ENCODE assay signal across 10 cellular contexts in genomic region chr11:9662273-9662672, GRCh38. TPM values are rescaled to one million over a fixed set of nuclear protein-coding genes. Genes with fewer than 3 reads are reported as not detected.
DNase-seq lines count a peak whose midpoint lies in the region; ATAC-seq and TF ChIP-seq lines count a peak whose summit lies in the region.
"Had no signal": no experiment of that assay in that cellular context is flagged by ENCODE, and none has a peak within 500 bp of the region (broad histone marks: within the 10 kb centered on the region; RNA-seq: fewer than 3 reads in every experiment).

No MANE protein-coding gene starts in this region.

- intact Hi-C loops in dendritic cell treated with granulocyte-macrophage colony-stimulating factor and Interleukin-4, amounts not matched to agents 40 ng/mL and 50 ng/mL, for 4 days (cut with micrococcal nuclease): loop anchor here (5.0 to 10.0 kb wide), 2 partner anchors 53 to 85 kb away; no protein-coding TSS in a partner anchor
- intact Hi-C loops in mucosa of descending colon (cut with DNase I, micrococcal nuclease): no loop called here

- ATAC-seq in GM21423 (IDR thresholded peaks at IDR 0.05; ENCODE audit: unreplicated experiment): no peak
- ATAC-seq in mucosa of descending colon: no peak

- H3K4me3 Mint-ChIP-seq in dendritic cell treated with granulocyte-macrophage colony-stimulating factor and Interleukin-4, amounts not matched to agents 40 ng/mL and 50 ng/mL, for 4 days: peak overlapping the region; percentile 45

- no peaks in the 10 kb centered on the region for H3K27me3 ChIP-seq in GM06990 (replicated peaks; ENCODE audit: control insufficient read depth, insufficient read depth, low read length)
- H3K27me3 ChIP-seq: vagina had no signal

- H3K36me3 ChIP-seq in GM06990 (ENCODE audit: control insufficient read depth, insufficient read depth, low read length) (no peaks in the 10 kb centered on the region), mucosa of descending colon (ENCODE audit: low read depth) (no peaks in the 10 kb centered on the region)

- no peak for TF ChIP-seq CTCF in GM06990 (IDR thresholded peaks at IDR 0.05; ENCODE audit: insufficient read depth, low read length, poor library complexity, severe bottlenecking)
- no peak for TF ChIP-seq CTCF in mucosa of descending colon (IDR thresholded peaks at IDR 0.05)

- peaks cover 9% of the 10 kb centered on the region for H3K4me1 ChIP-seq in mucosa of descending colon (ENCODE audit: low read depth)

- H3K4me1 Mint-ChIP-seq in dendritic cell treated with granulocyte-macrophage colony-stimulating factor and Interleukin-4, amounts not matched to agents 40 ng/mL and 50 ng/mL, for 4 days (ENCODE audit: low read depth): peaks cover 56% of the 10 kb centered on the region

- peaks cover 30% of the 10 kb centered on the region for H3K36me3 Mint-ChIP-seq in dendritic cell treated with granulocyte-macrophage colony-stimulating factor and Interleukin-4, amounts not matched to agents 40 ng/mL and 50 ng/mL, for 4 days (ENCODE audit: low read depth)

- H3K27me3 Mint-ChIP-seq in dendritic cell treated with granulocyte-macrophage colony-stimulating factor and Interleukin-4, amounts not matched to agents 40 ng/mL and 50 ng/mL, for 4 days: no peaks in the 10 kb centered on the region

- peaks cover 10% of the 10 kb centered on the region for H3K9me3 Mint-ChIP-seq in dendritic cell treated with granulocyte-macrophage colony-stimulating factor and Interleukin-4, amounts not matched to agents 40 ng/mL and 50 ng/mL, for 4 days

- H3K4me3 ChIP-seq in GM06990 (replicated peaks; ENCODE audit: low read depth, low read length) (peak overlapping the region; percentile 42), mucosa of descending colon (no peak overlapping the region)

- peaks cover 9% of the 10 kb centered on the region for H3K9me3 ChIP-seq in mucosa of descending colon
- H3K9me3 ChIP-seq: vagina had no signal

- DNase-seq in GM06990 (ENCODE audit: extremely low read depth, insufficient read length) (no peak), NOMO-1 treated with dmso at 0.1 percent for 144 hours (lab: John Stamatoyannopoulos, UW; ENCODE audit: unreplicated experiment) (peak; percentile 94), pons (ENCODE audit: low spot score) (peak; percentile 82), mucosa of descending colon (no peak), HUDEP-2 (lab: John Stamatoyannopoulos, UW; ENCODE audit: unreplicated experiment in 76 of 76) (no peak), foreskin melanocyte (no peak)
- DNase-seq: stimulated activated CD4-positive, alpha-beta T cell treated with anti-CD3 and anti-CD28 coated beads, Interleukin-12 subunit alpha, Interleukin-12 subunit beta, amount 100 ng/mL, for 4 hours had no signal

- H3K27ac Mint-ChIP-seq in dendritic cell treated with granulocyte-macrophage colony-stimulating factor and Interleukin-4, amounts not matched to agents 40 ng/mL and 50 ng/mL, for 4 days: peak overlapping the region; percentile 94

RNA-seq across cellular contexts. Expression of gene SWAP70, which starts 1.6 kb away (rescaled TPM):
- total RNA-seq in mucosa of descending colon: 10 to 100 TPM; 16.0 to 29.1 (median 19.7) TPM

Comparison
In these comparisons a context has a peak if more than half of its experiments do, and no peak if none do; other contexts are left out.
1. DNase-seq: peak in NOMO-1 treated with dmso at 0.1 percent for 144 hours (single experiment) and pons (single experiment); none in GM06990 (single experiment), mucosa of descending colon (0 of 3), HUDEP-2 (0 of 76) and foreskin melanocyte (single experiment).